ENCODE assay signal across 8 cellular contexts in genomic region chr19:2015611-2015950, GRCh38. TPM values are rescaled to one million over a fixed set of nuclear protein-coding genes. Genes with fewer than 3 reads are reported as not detected.
A peak's percentile ranks its signal among the peaks of the same experiment; 100 is the strongest.
DNase-seq lines count a peak whose midpoint lies in the region; ATAC-seq and TF ChIP-seq lines count a peak whose summit lies in the region.

BTBD2 (minus strand) TSS chr19:2015714; CDS start chr19:2015703, 11 bp downstream.

- in situ Hi-C loops in GM13976 (cut with MboI; ENCODE audit: low sequenced_read_pairs, unreplicated experiment): no loop called here

- H3K4me3 ChIP-seq in DOHH2 (ENCODE audit: low read length) (peak within 1 kb of the TSS; percentile 77), colonic mucosa (peak within 1 kb of the TSS; percentile 63), left lung (peak within 1 kb of the TSS; percentile 56)

- peaks cover 6% of the 10 kb centered on the region; the same call in 1 of the 2 replicates for H3K36me3 ChIP-seq in DOHH2 (ENCODE audit: control insufficient read depth, low read length)
- no peaks in the 10 kb centered on the region for H3K36me3 ChIP-seq in colonic mucosa
- no peaks in the 10 kb centered on the region for H3K36me3 ChIP-seq in left lung

- H3K79me2 ChIP-seq in DOHH2 (ENCODE audit: control insufficient read depth, low read length): peaks cover 52% of the 10 kb centered on the region

- no peaks in the 10 kb centered on the region for H3K9me2 ChIP-seq in DOHH2 (replicated peaks; ENCODE audit: control insufficient read depth, low read length)

- peaks cover 7% of the 10 kb centered on the region; the same call in 1 of the 2 replicates for H3F3A ChIP-seq in DOHH2 (ENCODE audit: control insufficient read depth, insufficient read depth)

- H3K4me1 ChIP-seq in DOHH2 (ENCODE audit: control insufficient read depth, low read length): peaks cover 30% of the 10 kb centered on the region
- no peaks in the 10 kb centered on the region for H3K4me1 ChIP-seq in colonic mucosa
- H3K4me1 ChIP-seq in left lung: peaks cover 0 to 21% of the 10 kb centered on the region in 2 donors

- no peak within 1 kb of the TSS for H3K27ac ChIP-seq in DOHH2 (ENCODE audit: low read depth, low read length)
- H3K27ac ChIP-seq in colonic mucosa: no peak within 1 kb of the TSS
- H3K27ac ChIP-seq in left lung: peak within 1 kb of the TSS in 1 of 2 donors; percentile 65

- H3K27me3 ChIP-seq in DOHH2 (ENCODE audit: control insufficient read depth, low read length) (no peaks in the 10 kb centered on the region), colonic mucosa (no peaks in the 10 kb centered on the region), left lung (no peaks in the 10 kb centered on the region)

- TF ChIP-seq CTCF in DOHH2 (IDR thresholded peaks at IDR 0.05; ENCODE audit: low read depth, low read length, poor library complexity, severe bottlenecking) (no peak), colonic mucosa (IDR thresholded peaks at IDR 0.05) (no peak), left lung (IDR thresholded peaks at IDR 0.05) (no peak), GM13976 (IDR thresholded peaks at IDR 0.05; ENCODE audit: borderline replicate concordance, control extremely low read depth, extremely low read depth, insufficient read depth, missing control alignments) (no peak)

- peak; percentile 21 for ATAC-seq in left lung

- H3K9ac ChIP-seq in colonic mucosa (ENCODE audit: low read depth in 2 of 2, low read length in 2 of 2): peak within 1 kb of the TSS; percentile 68 to 79

- intact Hi-C loops in colonic mucosa (cut with DNase I) (loop anchor here (5.0 to 10.0 kb wide), 2 partner anchors 81 to 137 kb away; partner anchors contain the start of gene AP3D1), left lung (cut with DNase I) (loop anchor here in 1 of 2 donors (5.0 kb wide), 1 partner anchor 52 kb away; no protein-coding TSS in a partner anchor)

- DNase-seq in LoVo (ENCODE audit: low spot score) (peak; percentile 66), colonic mucosa (peak; percentile 71), left lung (peak in 1 of 2 donors; percentile 67), GM13976 (ENCODE audit: low spot score) (no peak), DMS153 (lab: John Stamatoyannopoulos, UW) (no peak)
- peak; percentile 64 for DNase-seq in activated CD4-positive, CD25-positive, alpha-beta regulatory T cell treated with anti-CD3 and anti-CD28 coated beads, Interleukin-2, amount 50 U/mL, for 72 hours
- DNase-seq in stimulated activated CD4-positive, alpha-beta T cell treated with anti-CD3 and anti-CD28 coated beads, Interleukin-4, amount 100 ng/mL, for 24 hours: peak; percentile 53

- H4K20me1 ChIP-seq in DOHH2 (ENCODE audit: control insufficient read depth, insufficient read depth, low read depth, low read length): no peaks in the 10 kb centered on the region

- H3K4me2 ChIP-seq in DOHH2 (ENCODE audit: low read length): peak within 1 kb of the TSS; percentile 76

- H3K9me3 ChIP-seq in DOHH2 (ENCODE audit: control insufficient read depth, insufficient read depth, low read length) (no peaks in the 10 kb centered on the region), colonic mucosa (no peaks in the 10 kb centered on the region), left lung (no peaks in the 10 kb centered on the region)

RNA-seq across cellular contexts. Expression of gene BTBD2, which starts in this region (rescaled TPM):
- total RNA-seq in colonic mucosa (10 to 100 TPM; 74.5 to 81.5 TPM), left lung (10 to 100 TPM; 63.1 to 63.6 TPM)

Comparison
In these comparisons a context has a peak if more than half of its experiments do, and no peak if none do; other contexts are left out.
1. DNase-seq: peak in LoVo (single experiment), activated CD4-positive, CD25-positive, alpha-beta regulatory T cell treated with anti-CD3 and anti-CD28 coated beads, Interleukin-2, amount 50 U/mL, for 72 hours (single experiment), colonic mucosa (single experiment) and stimulated activated CD4-positive, alpha-beta T cell treated with anti-CD3 and anti-CD28 coated beads, Interleukin-4, amount 100 ng/mL, for 24 hours (single experiment); none in GM13976 (single experiment) and DMS153 (single experiment).
2. Peak in every context shown above with its lines, with median percentiles within 50 percentile points of each other: H3K4me3 ChIP-seq.